13 cellular contexts compared by ENCODE assay signal in the genomic region with DNA sequence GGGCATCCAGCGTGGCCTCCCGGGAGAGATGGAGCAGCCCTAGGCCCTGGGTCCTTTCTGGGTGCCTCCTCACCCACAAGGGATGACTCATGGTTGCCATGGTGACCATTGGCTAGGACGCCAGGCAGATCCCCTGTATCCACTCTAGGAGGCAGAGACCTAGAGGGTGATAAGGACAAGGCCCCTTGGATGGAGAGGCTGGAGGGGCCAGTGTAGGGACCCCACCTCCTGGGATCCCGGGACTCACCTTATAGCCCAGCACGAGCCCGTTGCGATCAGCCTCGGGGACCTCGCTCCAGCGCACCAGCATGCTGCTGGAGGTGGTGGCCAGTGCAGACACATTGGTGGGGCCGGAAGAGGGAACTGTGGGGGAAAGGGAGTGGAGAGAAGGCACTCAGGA.
DNase-seq lines count a peak whose midpoint lies in the region; ATAC-seq lines count a peak whose summit lies in the region.
"Had no signal": no experiment of that assay in that cellular context is flagged by ENCODE, and none has a peak within 500 bp of the region (broad histone marks: within the 10 kb centered on the region; RNA-seq: fewer than 3 reads in every experiment).

No MANE protein-coding gene starts in this region.

- no peaks in the 10 kb centered on the region for H3K36me3 ChIP-seq in GM23248 (ENCODE audit: low read depth)

- no peaks in the 10 kb centered on the region for H4K20me1 ChIP-seq in GM23248 (ENCODE audit: insufficient read depth)

- no peaks in the 10 kb centered on the region for H3K27me3 ChIP-seq in GM23248 (replicated peaks; ENCODE audit: insufficient read depth)

- H3K4me1 ChIP-seq in GM23248 (ENCODE audit: insufficient read depth) = no peaks in the 10 kb centered on the region

- no peak overlapping the region for H3K4me3 ChIP-seq in GM23248

- no peaks in the 10 kb centered on the region for H3F3A ChIP-seq in GM23248 (ENCODE audit: insufficient read depth)

- ATAC-seq in HG02763 (IDR thresholded peaks at IDR 0.05; ENCODE audit: unreplicated experiment) = no peak
- ATAC-seq: activated CD4-positive, CD25-positive, alpha-beta regulatory T cell treated with anti-CD3 and anti-CD28 coated beads, Interleukin-2, amount 50 U/mL, for 24 hours; activated T-cell treated with anti-CD3 and anti-CD28 coated beads, Interleukin-2, amount 50 U/mL, for 72 hours; natural killer cell had no signal

- no peak overlapping the region for H3K4me2 ChIP-seq in GM23248 (ENCODE audit: unreplicated experiment)

- 86 to 90% methylated on average over 11 of the region's 11 CpGs for WGBS in GM23248 (ENCODE audit: low coverage in 1 of 2, low lambda C conversion rate in 2 of 2, missing lambda C conversion rate in 2 of 2), 2 experiments

- H3K79me2 ChIP-seq in GM23248 (ENCODE audit: insufficient read depth) = no peaks in the 10 kb centered on the region

- H3K27ac ChIP-seq in GM23248 = no peak overlapping the region

- no peaks in the 10 kb centered on the region for H3K9me2 ChIP-seq in GM23248 (ENCODE audit: insufficient read depth)

- DNase-seq in AG08395 (ENCODE audit: low spot score) (peak; percentile 19), GM23248 (peak; percentile 26), SK-N-DZ (ENCODE audit: low spot score) (peak; percentile 63), iris pigment epithelial cell (ENCODE audit: low read depth) (peak; percentile 43), middle frontal gyrus (ENCODE audit: extremely low spot score, low spot score) (no peak), KBM-7 (no peak), pons (ENCODE audit: low spot score) (no peak)
- DNase-seq: CD4-positive, alpha-beta memory T cell; natural killer cell; NCI-H526 treated with DMSO at 0.1 percent for 48 hours had no signal

- H3K9ac ChIP-seq in GM23248 = no peak overlapping the region

- in situ Hi-C loops in GM23248 (cut with MboI) (no loop called here), KBM-7 (cut with MboI; ENCODE audit: low pct_unique_long_range_greater_than_20kb, low sequenced_read_pairs) (no loop called here)

- no peak overlapping the region for H2AFZ ChIP-seq in GM23248

- no peaks in the 10 kb centered on the region for H3K9me3 ChIP-seq in GM23248 (ENCODE audit: low read depth)

Comparison
In these comparisons a context has a peak if more than half of its experiments do, and no peak if none do; other contexts are left out.
1. DNase-seq: peak in AG08395 (single experiment), GM23248 (single experiment), SK-N-DZ (single experiment) and iris pigment epithelial cell (single experiment); none in middle frontal gyrus (single experiment), KBM-7 (single experiment) and pons (single experiment).